ENCODE assay signal across 33 cellular contexts in genomic region chr2:163822033-163822432, GRCh38.
DNase-seq lines count a peak whose midpoint lies in the region; ATAC-seq, FAIRE-seq and TF ChIP-seq lines count a peak whose summit lies in the region.
"Had no signal": no experiment of that assay in that cellular context is flagged by ENCODE, and none has a peak within 500 bp of the region (broad histone marks: within the 10 kb centered on the region; RNA-seq: fewer than 3 reads in every experiment).

No MANE protein-coding gene starts in this region.

- TF ChIP-seq POLR2A in HepG2 (IDR thresholded peaks at IDR 0.05; ENCODE audit: insufficient read depth in 1 of 2, low read depth in 2 of 2, low read length in 2 of 2), result no peak
- no peak for TF ChIP-seq POLR2A in right lobe of liver (IDR thresholded peaks at IDR 0.05)

- H3K4me1 ChIP-seq in liver (ENCODE audit: control insufficient read depth in 4 of 4, insufficient read depth in 4 of 4, low read length in 3 of 4), result peaks cover 0 to 12% (median 6%) of the 10 kb centered on the region in 4 donors
- no peaks in the 10 kb centered on the region for H3K4me1 ChIP-seq in HepG2 (ENCODE audit: insufficient read depth, low read length)
- peaks cover 0 to 10% (median 0%) of the 10 kb centered on the region in 4 donors for H3K4me1 ChIP-seq in right lobe of liver
- H3K4me1 ChIP-seq: A549; BE2C; BLaER1; BLaER1 treated with 17β-estradiol and CSF1 and Interleukin-3, amounts not matched to agents 10 nM and 100 nM had no signal

- no TSS peak for BruUV-seq in HepG2 (replicated peaks; lab: Mats Ljungman, UMichigan)

- TF ChIP-seq EP300 in HepG2 (IDR thresholded peaks at IDR 0.05; ENCODE audit: low read depth in 2 of 2, low read length in 2 of 2), result no peak
- no peak for TF ChIP-seq EP300 in HepG2 (CRISPR knock-in tag; IDR thresholded peaks at IDR 0.05; ENCODE audit: borderline replicate concordance)

- H3K9ac ChIP-seq in liver (ENCODE audit: low read depth in 1 of 2, low read length in 2 of 2), result no peak overlapping the region
- no peak overlapping the region for H3K9ac ChIP-seq in HepG2 (ENCODE audit: insufficient read depth, low read depth, low read length)
- H3K9ac ChIP-seq: BLaER1; BLaER1 treated with 17β-estradiol and CSF1 and Interleukin-3, amounts not matched to agents 10 nM and 100 nM had no signal

- H2AFZ ChIP-seq in HepG2 (ENCODE audit: low read length), result no peak overlapping the region

- no peaks in the 10 kb centered on the region for H4K20me1 ChIP-seq in HepG2 (ENCODE audit: insufficient read depth, low read length)
- H4K20me1 ChIP-seq: BLaER1; BLaER1 treated with 17β-estradiol and CSF1 and Interleukin-3, amounts not matched to agents 10 nM and 100 nM had no signal

- intact Hi-C loops in HepG2 (cut with micrococcal nuclease; ENCODE audit: unreplicated experiment), result no loop called here
- intact Hi-C loops in right lobe of liver (cut with DNase I), result no loop called here

- H3K36me3 ChIP-seq in liver (ENCODE audit: control insufficient read depth in 4 of 4, insufficient read depth in 3 of 4, low read depth in 1 of 4, low read length in 3 of 4) (no peaks in the 10 kb centered on the region), HepG2 (replicated peaks in 1 of 2; ENCODE audit: control insufficient read depth in 1 of 2, insufficient read depth in 2 of 2, low read length in 2 of 2) (no peaks in the 10 kb centered on the region), right lobe of liver (no peaks in the 10 kb centered on the region)
- H3K36me3 ChIP-seq: BE2C; BLaER1; BLaER1 treated with 17β-estradiol and CSF1 and Interleukin-3, amounts not matched to agents 10 nM and 100 nM had no signal

- H3K27me3 ChIP-seq in liver (ENCODE audit: control insufficient read depth in 4 of 4, insufficient read depth in 4 of 4, low read length in 3 of 4) (no peaks in the 10 kb centered on the region), HepG2 (ENCODE audit: control insufficient read depth in 1 of 2, insufficient read depth in 2 of 2, low read length in 2 of 2) (no peaks in the 10 kb centered on the region), right lobe of liver (no peaks in the 10 kb centered on the region)
- H3K27me3 ChIP-seq: BE2C; BLaER1; BLaER1 treated with 17β-estradiol and CSF1 and Interleukin-3, amounts not matched to agents 10 nM and 100 nM had no signal

- CTCF ChIA-PET in HepG2 (lab: Yijun Ruan, JAX; ENCODE audit: low intra/inter-chr PET ratio, low total read pairs), result no interaction called here

- DNase-seq in HepG2 (ENCODE audit: low spot score) (no peak), left lobe of liver (ENCODE audit: low spot score) (no peak), right lobe of liver (no peak), CD1c-positive myeloid dendritic cell (ENCODE audit: extremely low spot score) (no peak)
- no peak for DNase-seq in activated effector memory CD4-positive, alpha-beta T cell treated with Interleukin-2 at 50 U/mL for 16 hours
- DNase-seq: 8988T; ACHN; AML-193; BE2C; C1 segment of cervical spinal cord; Caco-2; Calu3; CD4-positive, alpha-beta memory T cell; CD4-positive, alpha-beta T cell; CD4-positive, CD25-positive, alpha-beta regulatory T cell; CD8-positive, alpha-beta memory T cell; CD8-positive, alpha-beta T cell; COR-L47; DMS 273 treated with DMSO at 0.1 percent for 48 hours; DMS153; DMS53; DMS79; DMS79 treated with DMSO at 0.1 percent for 48 hours; DND-41; EL had no signal

- H3K4me3 ChIP-seq in liver (ENCODE audit: low read depth in 1 of 3, low read length in 3 of 3) (no peak overlapping the region), HepG2 (replicated peaks in 1 of 3; ENCODE audit: insufficient read depth in 1 of 3, low read depth in 2 of 3, low read length in 3 of 3) (no peak overlapping the region), right lobe of liver (no peak overlapping the region)
- H3K4me3 ChIP-seq: A549; BLaER1; BLaER1 treated with 17β-estradiol and CSF1 and Interleukin-3, amounts not matched to agents 10 nM and 100 nM had no signal

- no peak overlapping the region for H3K4me2 ChIP-seq in HepG2 (ENCODE audit: low read depth, low read length)
- H3K4me2 ChIP-seq: A549; BLaER1; BLaER1 treated with 17β-estradiol and CSF1 and Interleukin-3, amounts not matched to agents 10 nM and 100 nM had no signal

- in situ Hi-C loops in HepG2 (cut with HindIII; ENCODE audit: extremely low pct_ligation_motif_present, low pct_unique_long_range_greater_than_20kb), result no loop called here

- TF ChIP-seq RAD21 in liver (IDR thresholded peaks at IDR 0.05) (no peak), HepG2 (CRISPR knock-in tag; IDR thresholded peaks at IDR 0.05) (no peak)

- H3K27ac ChIP-seq in liver (ENCODE audit: low read depth in 1 of 2, low read length in 2 of 2) (no peak overlapping the region), HepG2 (ENCODE audit: extremely low read length, insufficient read depth, low read length) (no peak overlapping the region), right lobe of liver (no peak overlapping the region)
- H3K27ac ChIP-seq: 22Rv1; A549; BLaER1; BLaER1 treated with 17β-estradiol and CSF1 and Interleukin-3, amounts not matched to agents 10 nM and 100 nM; C4-2B had no signal

- FAIRE-seq in HepG2 (lab: Jason Lieb, UNC), result no peak
- FAIRE-seq: A204.1, A549, D721Med had no signal

- no peaks in the 10 kb centered on the region for H3K79me2 ChIP-seq in HepG2 (ENCODE audit: insufficient read depth, low read length)

- no peaks in the 10 kb centered on the region for H3K9me3 ChIP-seq in liver (ENCODE audit: control insufficient read depth in 4 of 4, low read length in 3 of 4)
- no peaks in the 10 kb centered on the region for H3K9me3 ChIP-seq in HepG2 (ENCODE audit: low read length)
- H3K9me3 ChIP-seq in right lobe of liver, result no peaks in the 10 kb centered on the region
- H3K9me3 ChIP-seq: BE2C had no signal

- POLR2A ChIA-PET in HepG2 (lab: Yijun Ruan, JAX), result no interaction called here

- ATAC-seq in HepG2 (no peak), left lobe of liver (peak; percentile 23), right lobe of liver (peak in 3 of 4 donors; percentile 48 to 83 (median 60))
- ATAC-seq: A549; CD8-positive, alpha-beta T cell had no signal

- TF ChIP-seq CTCF in liver (IDR thresholded peaks at IDR 0.05; ENCODE audit: low read depth, low read length, missing input control), result no peak
- no peak for TF ChIP-seq CTCF in HepG2 (CRISPR knock-in tag; IDR thresholded peaks at IDR 0.05)
- no peak for TF ChIP-seq CTCF in right lobe of liver (IDR thresholded peaks at IDR 0.05)

TF ChIP-seq in liver, 16 proteins besides CTCF, POLR2A, EP300 and RAD21:
- no peak for TF ChIP-seq TAF1 (conservative IDR thresholded peaks at IDR 0.05)
- no peak for TF ChIP-seq GABPA (IDR thresholded peaks at IDR 0.05 in 1 of 2, conservative IDR thresholded peaks at IDR 0.05 in 1 of 2)
- no peak for TF ChIP-seq EGR1 (IDR thresholded peaks at IDR 0.05; ENCODE audit: low read depth in 2 of 2)
- no peak for TF ChIP-seq SP1 (IDR thresholded peaks at IDR 0.05)
- peak; percentile 24 for TF ChIP-seq YY1 (IDR thresholded peaks at IDR 0.05)
- no peak for TF ChIP-seq RXRA (IDR thresholded peaks at IDR 0.05)
- TF ChIP-seq FOXA2 (IDR thresholded peaks at IDR 0.05), result no peak
- TF ChIP-seq HNF4A (conservative IDR thresholded peaks at IDR 0.05), result peak; percentile 56 to 57
- TF ChIP-seq HNF4G (IDR thresholded peaks at IDR 0.05), result no peak
- no peak for TF ChIP-seq ZBTB33 (IDR thresholded peaks at IDR 0.05)
- TF ChIP-seq FOXA1 (IDR thresholded peaks at IDR 0.05), result no peak
TF ChIP-seq in liver: peak in this region for 2.

TF ChIP-seq in HepG2, 621 proteins besides CTCF, POLR2A, EP300 and RAD21:
- TF ChIP-seq ZNF510 (CRISPR knock-in tag; IDR thresholded peaks at IDR 0.05; ENCODE audit: low read depth) (no peak), SALL1 (CRISPR knock-in tag; IDR thresholded peaks at IDR 0.05) (no peak), ZNF17 (CRISPR knock-in tag; IDR thresholded peaks at IDR 0.05) (no peak), HNRNPLL (IDR thresholded peaks at IDR 0.05; ENCODE audit: low read depth, low read length, poor library complexity, severe bottlenecking) (no peak), ZNF788 (CRISPR knock-in tag; IDR thresholded peaks at IDR 0.05; ENCODE audit: borderline replicate concordance) (no peak), KDM3A (CRISPR knock-in tag; IDR thresholded peaks at IDR 0.05; ENCODE audit: low read depth) (no peak), ZFP62 (CRISPR knock-in tag; IDR thresholded peaks at IDR 0.05) (no peak), MEIS2 (CRISPR knock-in tag; IDR thresholded peaks at IDR 0.05) (no peak), ASH2L (IDR thresholded peaks at IDR 0.05; ENCODE audit: insufficient read length, low read depth, low read length) (no peak), ZNF784 (CRISPR knock-in tag; IDR thresholded peaks at IDR 0.05; ENCODE audit: borderline replicate concordance) (no peak), ZXDC (CRISPR knock-in tag; IDR thresholded peaks at IDR 0.05) (no peak)
